Comparison of ENCODE assay signal across 13 cellular contexts in the genomic region with DNA sequence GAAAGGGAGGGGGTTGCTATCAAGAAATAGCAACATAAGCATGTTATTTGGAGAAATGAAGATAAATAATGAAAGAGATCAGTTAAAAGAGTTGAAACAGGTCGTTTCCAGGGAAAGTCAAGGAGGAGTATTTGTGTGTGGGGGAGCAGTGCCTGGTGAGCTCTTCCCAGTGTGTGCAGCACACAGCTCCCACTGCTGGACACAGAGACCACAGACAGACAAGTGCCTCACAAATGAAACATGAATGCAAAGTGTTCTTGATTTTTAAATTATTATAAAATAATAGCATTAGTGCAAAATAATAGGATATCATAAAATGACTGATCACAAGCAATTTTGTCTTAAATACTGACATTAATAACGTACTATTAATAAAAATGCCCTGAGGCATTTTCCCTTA. TPM values are rescaled to one million over a fixed set of nuclear protein-coding genes. Genes with fewer than 3 reads are reported as not detected.
DNase-seq lines count a peak whose midpoint lies in the region; ATAC-seq, FAIRE-seq and TF ChIP-seq lines count a peak whose summit lies in the region.
"Had no signal": no experiment of that assay in that cellular context is flagged by ENCODE, and none has a peak within 500 bp of the region (broad histone marks: within the 10 kb centered on the region; RNA-seq: fewer than 3 reads in every experiment).

No MANE protein-coding gene starts in this region.

- FAIRE-seq in astrocyte (lab: Jason Lieb, UNC): no peak
- no peak for FAIRE-seq in D721Med (lab: Jason Lieb, UNC)

- no peaks in the 10 kb centered on the region for H3K27me3 Mint-ChIP-seq in astrocyte (ENCODE audit: low read depth, unreplicated experiment)

- H3K9me3 Mint-ChIP-seq in astrocyte (ENCODE audit: unreplicated experiment): peaks cover 9% of the 10 kb centered on the region

- H3K79me2 ChIP-seq in astrocyte (ENCODE audit: insufficient read depth, low read length): no peaks in the 10 kb centered on the region
- no peaks in the 10 kb centered on the region for H3K79me2 ChIP-seq in hepatocyte
- H3K79me2 ChIP-seq in PC-9 (ENCODE audit: low read depth): no peaks in the 10 kb centered on the region

- no peak overlapping the region for H3K27ac Mint-ChIP-seq in astrocyte (ENCODE audit: unreplicated experiment)

- H3K27ac ChIP-seq in astrocyte (ENCODE audit: low read depth, low read length): no peak overlapping the region
- H3K27ac ChIP-seq in hepatocyte: no peak overlapping the region
- no peak overlapping the region for H3K27ac ChIP-seq in PC-9
- H3K27ac ChIP-seq: vagina had no signal

- TF ChIP-seq CTCF in HFF-Myc (IDR thresholded peaks at IDR 0.05; ENCODE audit: low read depth, low read length, missing control alignments) (peak; percentile 65), astrocyte (IDR thresholded peaks at IDR 0.05; ENCODE audit: insufficient read depth, low read depth, low read length) (peak; percentile 46), hepatocyte (IDR thresholded peaks at IDR 0.05; ENCODE audit: poor library complexity) (peak; percentile 42), PC-9 (conservative IDR thresholded peaks at IDR 0.05) (no peak), D721Med (IDR thresholded peaks at IDR 0.05; ENCODE audit: insufficient read depth, missing control alignments) (no peak)

- POLR2A ChIA-PET in PC-9 (lab: Charles Lee; ENCODE audit: unreplicated experiment): interaction anchor here (0.6 kb wide), 1 partner anchor 1425 kb away, joined by 3 read pairs; no protein-coding TSS in a partner anchor

- H3K9ac ChIP-seq in astrocyte (ENCODE audit: low read length): no peak overlapping the region

- H3K36me3 ChIP-seq in astrocyte (ENCODE audit: insufficient read depth, low read length): no peaks in the 10 kb centered on the region
- H3K36me3 ChIP-seq in hepatocyte (replicated peaks; ENCODE audit: insufficient read depth, low read depth): no peaks in the 10 kb centered on the region
- no peaks in the 10 kb centered on the region for H3K36me3 ChIP-seq in PC-9 (ENCODE audit: low read depth)
- H3K36me3 ChIP-seq: vagina had no signal

- no peaks in the 10 kb centered on the region for H3K4me1 Mint-ChIP-seq in astrocyte (ENCODE audit: low read depth, unreplicated experiment)

- no peaks in the 10 kb centered on the region for H3K9me3 ChIP-seq in astrocyte (ENCODE audit: insufficient read depth, low read depth, low read length)
- H3K9me3 ChIP-seq in hepatocyte (ENCODE audit: low read depth): no peaks in the 10 kb centered on the region
- H3K9me3 ChIP-seq in PC-9 (ENCODE audit: insufficient read depth, low read depth): no peaks in the 10 kb centered on the region; the same call in 1 of the 2 replicates
- H3K9me3 ChIP-seq: vagina had no signal

- intact Hi-C loops in PC-9 (cut with micrococcal nuclease; ENCODE audit: unreplicated experiment): loop anchor here (2.0 kb wide), 1 partner anchor 35 kb away; no protein-coding TSS in a partner anchor
- intact Hi-C loops in left colon (cut with DNase I, micrococcal nuclease): no loop called here

- H3F3A ChIP-seq in PC-9 (ENCODE audit: insufficient read depth, low read depth): no peaks in the 10 kb centered on the region

- in situ Hi-C loops in ACHN (cut with HindIII; ENCODE audit: low pct_ligation_motif_present, low pct_unique_long_range_greater_than_20kb, low sequenced_read_pairs): no loop called here

- DNase-seq in ACHN (peak; percentile 33), HFF-Myc (ENCODE audit: extremely low read depth, low read depth) (no peak), astrocyte (ENCODE audit: low read depth) (no peak), hepatocyte (ENCODE audit: low spot score) (peak; percentile 49), PC-9 (no peak), left colon (no peak), D721Med (ENCODE audit: insufficient read length, low spot score) (no peak)
- DNase-seq in activated naive CD4-positive, alpha-beta T cell (lab: John Stamatoyannopoulos, UW): no peak
- DNase-seq: anterior cingulate cortex, DMS79 treated with DMSO at 0.1 percent for 48 hours, NCI-H510A treated with DMSO at 0.1 percent for 48 hours had no signal

- no peak overlapping the region for H3K4me3 ChIP-seq in HFF-Myc (replicated peaks; ENCODE audit: low read depth, low read length)
- no peak overlapping the region for H3K4me3 ChIP-seq in astrocyte (ENCODE audit: insufficient read depth, low read depth, low read length)
- no peak overlapping the region for H3K4me3 ChIP-seq in hepatocyte
- H3K4me3 ChIP-seq in PC-9: no peak overlapping the region
- H3K4me3 ChIP-seq: vagina had no signal

- CTCF ChIA-PET in PC-9 (lab: Charles Lee): interaction anchor here (0.7 to 1.4 kb wide), 2 partner anchors 30 to 74 kb away, joined by 5 to 9 read pairs; no protein-coding TSS in a partner anchor

- no TSS peak for BruUV-seq in PC-9 (replicated peaks; lab: Mats Ljungman, UMichigan)

- H3K36me3 Mint-ChIP-seq in astrocyte (ENCODE audit: low read depth, unreplicated experiment): peaks cover 10% of the 10 kb centered on the region

- H2AFZ ChIP-seq in astrocyte (ENCODE audit: low read depth, low read length) (no peak overlapping the region), hepatocyte (no peak overlapping the region), PC-9 (no peak overlapping the region)

- ATAC-seq in left colon: no peak
- ATAC-seq: activated CD4-positive, CD25-positive, alpha-beta regulatory T cell treated with anti-CD3 and anti-CD28 coated beads, Interleukin-2, amount 50 U/mL, for 24 hours had no signal

- H3K9me2 ChIP-seq in hepatocyte (replicated peaks; ENCODE audit: insufficient read depth): no peaks in the 10 kb centered on the region
- no peaks in the 10 kb centered on the region for H3K9me2 ChIP-seq in PC-9 (ENCODE audit: insufficient read depth)

- H3K27me3 ChIP-seq in astrocyte (ENCODE audit: insufficient read depth, low read length): no peaks in the 10 kb centered on the region
- H3K27me3 ChIP-seq in hepatocyte: no peaks in the 10 kb centered on the region
- no peaks in the 10 kb centered on the region for H3K27me3 ChIP-seq in PC-9 (ENCODE audit: insufficient read depth, low read depth)
- H3K27me3 ChIP-seq: vagina had no signal

- H3K4me3 Mint-ChIP-seq in astrocyte (ENCODE audit: unreplicated experiment): no peak overlapping the region

- H3K4me2 ChIP-seq in astrocyte (ENCODE audit: low read length) (no peak overlapping the region), hepatocyte (no peak overlapping the region), PC-9 (no peak overlapping the region)

- 67% methylated on average over 2 of the region's 2 CpGs for WGBS in hepatocyte (ENCODE audit: low lambda C conversion rate, missing lambda C conversion rate)

- H4K20me1 ChIP-seq in astrocyte (ENCODE audit: insufficient read depth, low read length): no peaks in the 10 kb centered on the region
- no peaks in the 10 kb centered on the region for H4K20me1 ChIP-seq in hepatocyte (ENCODE audit: insufficient read depth, poor library complexity, severe bottlenecking)
- no peaks in the 10 kb centered on the region for H4K20me1 ChIP-seq in PC-9 (ENCODE audit: insufficient read depth)

- no peaks in the 10 kb centered on the region for H3K4me1 ChIP-seq in astrocyte (ENCODE audit: insufficient read depth, low read length)
- no peaks in the 10 kb centered on the region for H3K4me1 ChIP-seq in hepatocyte (ENCODE audit: insufficient read depth)
- H3K4me1 ChIP-seq in PC-9 (replicated peaks; ENCODE audit: insufficient read depth): no peaks in the 10 kb centered on the region
- H3K4me1 ChIP-seq: vagina had no signal

RNA-seq across cellular contexts. Expression of a gene that starts 40.8 kb away (rescaled TPM):
- total RNA-seq in astrocyte: 16.0 and 20.3 TPM in 2 replicates
- 61.3 and 83.8 TPM in 2 replicates for total RNA-seq in hepatocyte
- 50.2 and 69.2 TPM in 2 replicates for polyA plus RNA-seq in hepatocyte
- total RNA-seq in PC-9 (2021): 22.0 and 28.6 TPM in 2 replicates
- total RNA-seq in left colon: 10 to 100 TPM in 1 of 2 donors, 1 to 10 TPM in 1; 8.1 to 18.6 TPM

Comparison
In these comparisons a context has a peak if more than half of its experiments do, and no peak if none do; other contexts are left out.
1. DNase-seq: peak in ACHN (single experiment) and hepatocyte (single experiment); none in HFF-Myc (single experiment), astrocyte (single experiment), PC-9 (0 of 2), left colon (0 of 2), D721Med (single experiment) and activated naive CD4-positive, alpha-beta T cell (0 of 4).
2. CTCF ChIP-seq: peak in HFF-Myc (single experiment), astrocyte (single experiment) and hepatocyte (single experiment); none in PC-9 (single experiment) and D721Med (single experiment).